19 cellular contexts compared by ENCODE assay signal in genomic region chr1:220224033-220224432, GRCh38. TPM values are rescaled to one million over a fixed set of nuclear protein-coding genes. Genes with fewer than 3 reads are reported as not detected.
A peak's percentile ranks its signal among the peaks of the same experiment; 100 is the strongest.
DNase-seq lines count a peak whose midpoint lies in the region; ATAC-seq and TF ChIP-seq lines count a peak whose summit lies in the region.
"Had no signal": no experiment of that assay in that cellular context is flagged by ENCODE, and none has a peak within 500 bp of the region (broad histone marks: within the 10 kb centered on the region; RNA-seq: fewer than 3 reads in every experiment).

No MANE protein-coding gene starts in this region.

- no peak overlapping the region for H2AFZ ChIP-seq in OCI-LY3 (ENCODE audit: low read depth, low read length)
- H2AFZ ChIP-seq in mesenchymal stem cell (ENCODE audit: low read depth, low read length) = no peak overlapping the region
- H2AFZ ChIP-seq: PC-9 had no signal

- peaks cover 22% of the 10 kb centered on the region; the same call in 1 of the 2 replicates for H4K20me1 ChIP-seq in OCI-LY3 (ENCODE audit: insufficient read depth, low read length)

- peak overlapping the region; percentile 45; the same call in 1 of the 2 replicates for H3K9ac ChIP-seq in OCI-LY3 (ENCODE audit: low read length)
- no peak overlapping the region for H3K9ac ChIP-seq in mesenchymal stem cell (ENCODE audit: low read length)
- H3K9ac ChIP-seq: BLaER1 treated with 17β-estradiol and CSF1 and Interleukin-3, amounts not matched to agents 10 nM and 100 nM had no signal

- no peak for TF ChIP-seq CTCF in OCI-LY3 (IDR thresholded peaks at IDR 0.05; ENCODE audit: low read depth, low read length)
- TF ChIP-seq CTCF in GM10248 (IDR thresholded peaks at IDR 0.05; ENCODE audit: control extremely low read depth, extremely low read depth, low read depth, missing control alignments) = no peak

- no peak overlapping the region for H2BK15ac ChIP-seq in mesenchymal stem cell (ENCODE audit: low read depth, poor library complexity, severe bottlenecking)

- no peak overlapping the region for H3K4ac ChIP-seq in mesenchymal stem cell (ENCODE audit: low read depth in 1 of 2, low read length in 2 of 2)

- H2BK120ac ChIP-seq in mesenchymal stem cell (ENCODE audit: low read depth, low read length) = no peak overlapping the region

- DNase-seq in activated CD4-positive, alpha-beta T cell treated with anti-CD3 and anti-CD28 coated beads for 36 hours = no peak
- no peak for DNase-seq in activated CD4-positive, alpha-beta T cell treated with anti-CD3 and anti-CD28 coated beads, Interleukin-2, amount 50 U/mL, for 48 hours
- no peak for DNase-seq in stimulated activated naive B cell treated with anti-CD40 and anti-IgM and Interleukin-4, amounts not matched to agents 10 μg/mL and 1 μg/mL and 100 μg/mL, for 72 hours
- DNase-seq in DMS53 treated with DMSO at 0.1 percent for 48 hours (lab: John Stamatoyannopoulos, UW; ENCODE audit: unreplicated experiment) (no peak), mesenchymal stem cell (no peak), GM10248 (ENCODE audit: extremely low spot score) (no peak)
- DNase-seq: 8988T, GF-D8, Kasumi-1, MM.1S, NCI-H1092 treated with DMSO at 0.1 percent for 48 hours, NCI-H2081 treated with DMSO at 0.1 percent for 48 hours, NCI-H510A treated with DMSO at 0.1 percent for 48 hours, NCI-H82, PC-9 had no signal

- peak; percentile 75 for ATAC-seq in activated CD4-positive, alpha-beta T cell treated with anti-CD3 and anti-CD28 coated beads for 36 hours
- peak; percentile 28 for ATAC-seq in GM18870 (IDR thresholded peaks at IDR 0.05; ENCODE audit: unreplicated experiment)
- ATAC-seq in stimulated activated naive B cell treated with anti-CD40 and anti-IgM and Interleukin-4, amounts not matched to agents 10 μg/mL and 1 μg/mL and 100 μg/mL, for 72 hours (replicated peaks) = peak in 1 of 2 donors; percentile 8

- POLR2A ChIA-PET in activated CD4-positive, alpha-beta T cell treated with anti-CD3 and anti-CD28 coated beads for 36 hours (lab: Charles Lee) = no interaction called here
- POLR2A ChIA-PET in GM10248 (lab: Yijun Ruan, JAX) = no interaction called here

- no peak overlapping the region for H4K91ac ChIP-seq in mesenchymal stem cell (ENCODE audit: low read length)

- H2BK5ac ChIP-seq in mesenchymal stem cell (ENCODE audit: low read depth, low read length, poor library complexity, severe bottlenecking) = no peak overlapping the region

- no peak overlapping the region for H3K18ac ChIP-seq in mesenchymal stem cell (ENCODE audit: low read depth in 1 of 2, low read length in 2 of 2)

- H4K8ac ChIP-seq in mesenchymal stem cell (ENCODE audit: low read length) = no peak overlapping the region

- H3K23ac ChIP-seq in mesenchymal stem cell (ENCODE audit: low read length in 2 of 2) = no peak overlapping the region

- no peak overlapping the region for H3K4me3 Mint-ChIP-seq in activated CD4-positive, alpha-beta T cell treated with anti-CD3 and anti-CD28 coated beads for 36 hours
- H3K4me3 Mint-ChIP-seq in stimulated activated naive B cell treated with anti-CD40 and anti-IgM and Interleukin-4, amounts not matched to agents 10 μg/mL and 1 μg/mL and 100 μg/mL, for 72 hours = peak overlapping the region in 1 of 2 donors; percentile 5

- H3K4me1 Mint-ChIP-seq in activated CD4-positive, alpha-beta T cell treated with anti-CD3 and anti-CD28 coated beads for 36 hours = peaks cover 64% of the 10 kb centered on the region
- peaks cover 50 to 74% of the 10 kb centered on the region in 2 donors for H3K4me1 Mint-ChIP-seq in stimulated activated naive B cell treated with anti-CD40 and anti-IgM and Interleukin-4, amounts not matched to agents 10 μg/mL and 1 μg/mL and 100 μg/mL, for 72 hours

- no peaks in the 10 kb centered on the region for H3K27me3 ChIP-seq in OCI-LY3 (ENCODE audit: low read depth, low read length)
- no peaks in the 10 kb centered on the region for H3K27me3 ChIP-seq in mesenchymal stem cell (ENCODE audit: control insufficient read depth in 1 of 2, insufficient read depth in 1 of 2, low read length in 2 of 2)
- H3K27me3 ChIP-seq: BLaER1 treated with 17β-estradiol and CSF1 and Interleukin-3, amounts not matched to agents 10 nM and 100 nM; SJSA1 had no signal

- 50% methylated on average over 1 of the region's 2 CpGs for WGBS in mesenchymal stem cell

- intact Hi-C loops in activated CD4-positive, alpha-beta T cell treated with anti-CD3 and anti-CD28 coated beads for 36 hours (cut with DNase I, micrococcal nuclease) = loop anchor here in 1 of 2 experiments (5.0 kb wide), 1 partner anchor 48 kb away; the partner anchor contains the start of gene RAB3GAP2

- H3K4me2 ChIP-seq in OCI-LY3 (ENCODE audit: low read length) (peak overlapping the region; percentile 80), mesenchymal stem cell (ENCODE audit: low read length, poor library complexity, severe bottlenecking) (no peak overlapping the region)
- H3K4me2 ChIP-seq: BLaER1 treated with 17β-estradiol and CSF1 and Interleukin-3, amounts not matched to agents 10 nM and 100 nM; PC-9 had no signal

- no peak overlapping the region for H2AK5ac ChIP-seq in mesenchymal stem cell (ENCODE audit: low read length, severe bottlenecking)

- H3K27ac ChIP-seq in OCI-LY3 (ENCODE audit: low read length) (peak overlapping the region; percentile 94), mesenchymal stem cell (ENCODE audit: low read length, poor library complexity, severe bottlenecking) (no peak overlapping the region)
- H3K27ac ChIP-seq: BLaER1 treated with 17β-estradiol and CSF1 and Interleukin-3, amounts not matched to agents 10 nM and 100 nM; PC-9; SJSA1 had no signal

- H2BK12ac ChIP-seq in mesenchymal stem cell (ENCODE audit: low read length in 2 of 2) = no peak overlapping the region

- H3K36me3 ChIP-seq in OCI-LY3 (replicated peaks; ENCODE audit: low read depth, low read length) (peaks cover 64% of the 10 kb centered on the region), mesenchymal stem cell (ENCODE audit: control insufficient read depth in 1 of 2, insufficient read depth in 2 of 2, low read depth in 1 of 2, low read length in 2 of 2) (peaks cover 12 to 35% of the 10 kb centered on the region in 2 experiments)

- peaks cover 86% of the 10 kb centered on the region for H3K4me1 ChIP-seq in OCI-LY3 (ENCODE audit: low read length)
- H3K4me1 ChIP-seq in mesenchymal stem cell (ENCODE audit: control insufficient read depth, insufficient read depth, low read depth, low read length) = peaks cover 1% of the 10 kb centered on the region
- H3K4me1 ChIP-seq: SJSA1 had no signal

- H3K27me3 Mint-ChIP-seq in activated CD4-positive, alpha-beta T cell treated with anti-CD3 and anti-CD28 coated beads for 36 hours = no peaks in the 10 kb centered on the region
- no peaks in the 10 kb centered on the region for H3K27me3 Mint-ChIP-seq in stimulated activated naive B cell treated with anti-CD40 and anti-IgM and Interleukin-4, amounts not matched to agents 10 μg/mL and 1 μg/mL and 100 μg/mL, for 72 hours

- peaks cover 24% of the 10 kb centered on the region for H3K36me3 Mint-ChIP-seq in activated CD4-positive, alpha-beta T cell treated with anti-CD3 and anti-CD28 coated beads for 36 hours (ENCODE audit: low read depth)
- H3K36me3 Mint-ChIP-seq in stimulated activated naive B cell treated with anti-CD40 and anti-IgM and Interleukin-4, amounts not matched to agents 10 μg/mL and 1 μg/mL and 100 μg/mL, for 72 hours = peaks cover 50 to 66% of the 10 kb centered on the region in 2 donors

- CTCF ChIA-PET in activated CD4-positive, alpha-beta T cell treated with anti-CD3 and anti-CD28 coated beads for 36 hours (lab: Charles Lee) = interaction anchor here (0.7 to 1.3 kb wide), 3 partner anchors 15 to 204 kb away, joined by 3 read pairs; no protein-coding TSS in a partner anchor
- CTCF ChIA-PET in GM10248 (lab: Yijun Ruan, JAX) = interaction anchor here (5.8 kb wide), 1 partner anchor 13 kb away, joined by 48 read pairs; no protein-coding TSS in a partner anchor

- H3K14ac ChIP-seq in mesenchymal stem cell (ENCODE audit: low read length in 2 of 2) = no peak overlapping the region

- H3K9me3 Mint-ChIP-seq in activated CD4-positive, alpha-beta T cell treated with anti-CD3 and anti-CD28 coated beads for 36 hours (ENCODE audit: low read depth) = no peaks in the 10 kb centered on the region
- H3K9me3 Mint-ChIP-seq in stimulated activated naive B cell treated with anti-CD40 and anti-IgM and Interleukin-4, amounts not matched to agents 10 μg/mL and 1 μg/mL and 100 μg/mL, for 72 hours = peaks cover 3% of the 10 kb centered on the region in 2 donors

- peaks cover 7% of the 10 kb centered on the region; the same call in 1 of the 2 replicates for H3K9me3 ChIP-seq in OCI-LY3 (ENCODE audit: insufficient read depth, low read length)
- H3K9me3 ChIP-seq in mesenchymal stem cell (ENCODE audit: control insufficient read depth, low read length) = no peaks in the 10 kb centered on the region
- H3K9me3 ChIP-seq: BLaER1 treated with 17β-estradiol and CSF1 and Interleukin-3, amounts not matched to agents 10 nM and 100 nM; SJSA1 had no signal

- peak overlapping the region; percentile 3; the same call in 1 of the 2 replicates for H3K4me3 ChIP-seq in OCI-LY3 (ENCODE audit: low read length)
- H3K4me3 ChIP-seq in mesenchymal stem cell (ENCODE audit: insufficient read depth in 1 of 2, low read depth in 1 of 2, low read length in 2 of 2) = no peak overlapping the region
- H3K4me3 ChIP-seq: BLaER1 treated with 17β-estradiol and CSF1 and Interleukin-3, amounts not matched to agents 10 nM and 100 nM; PC-9; SJSA1 had no signal

- no peak overlapping the region for H3K27ac Mint-ChIP-seq in activated CD4-positive, alpha-beta T cell treated with anti-CD3 and anti-CD28 coated beads for 36 hours
- H3K27ac Mint-ChIP-seq in stimulated activated naive B cell treated with anti-CD40 and anti-IgM and Interleukin-4, amounts not matched to agents 10 μg/mL and 1 μg/mL and 100 μg/mL, for 72 hours = peak overlapping the region; percentile 16

- peaks cover 26% of the 10 kb centered on the region for H3K79me1 ChIP-seq in mesenchymal stem cell (replicated peaks; ENCODE audit: low read length, poor library complexity, severe bottlenecking)

- H3K79me2 ChIP-seq in OCI-LY3 (ENCODE audit: low read length) = peaks cover 100% of the 10 kb centered on the region

RNA-seq across cellular contexts. Expression of gene RAB3GAP2, which starts 48.2 kb away (rescaled TPM):
- total RNA-seq in activated CD4-positive, alpha-beta T cell treated with anti-CD3 and anti-CD28 coated beads for 36 hours = 10 to 100 TPM; 50.6 to 67.3 TPM
- polyA plus RNA-seq in mesenchymal stem cell (2013, experiment 1 of 2) = 14.5 TPM
- polyA plus RNA-seq in mesenchymal stem cell (2013, experiment 2 of 2) = 14.2 TPM
